ENCODE assay signal across 1 cellular context in genomic region chr19:48446579-48446978, GRCh38.
TF ChIP-seq lines count a peak whose summit lies in the region.

No MANE protein-coding gene starts in this region.

TF ChIP-seq in HCT116, 20 proteins besides CTCF, POLR2A, EP300 and RAD21 (continued from another document):
- no peak for TF ChIP-seq MAX (IDR thresholded peaks at IDR 0.05)
- TF ChIP-seq ZFX (IDR thresholded peaks at IDR 0.05): no peak
- TF ChIP-seq SP1 (IDR thresholded peaks at IDR 0.05; ENCODE audit: low read depth): no peak
TF ChIP-seq in HCT116: peak in this region for 0.
